ENCODE assay signal across 9 cellular contexts in genomic region chr1:9400425-9401079, GRCh38.
DNase-seq lines count a peak whose midpoint lies in the region; ATAC-seq and FAIRE-seq lines count a peak whose summit lies in the region.
"Had no signal": no experiment of that assay in that cellular context is flagged by ENCODE, and none has a peak within 500 bp of the region (broad histone marks: within the 10 kb centered on the region; RNA-seq: fewer than 3 reads in every experiment).

No MANE protein-coding gene starts in this region.

- no peak overlapping the region for H3K4me3 Mint-ChIP-seq in activated naive CD4-positive, alpha-beta T cell treated with anti-CD3 and anti-CD28 coated beads for 36 hours
- H3K4me3 Mint-ChIP-seq: CD14-positive monocyte had no signal

- FAIRE-seq in urothelium cell line (lab: Jason Lieb, UNC) = no peak

- ATAC-seq in HG02981 (IDR thresholded peaks at IDR 0.05; ENCODE audit: unreplicated experiment) (no peak), GM18868 (IDR thresholded peaks at IDR 0.05; ENCODE audit: unreplicated experiment) (no peak)

- no peaks in the 10 kb centered on the region for H3K36me3 Mint-ChIP-seq in activated naive CD4-positive, alpha-beta T cell treated with anti-CD3 and anti-CD28 coated beads for 36 hours (ENCODE audit: low read depth)
- H3K36me3 Mint-ChIP-seq: CD14-positive monocyte had no signal

- no peak overlapping the region for H3K27ac Mint-ChIP-seq in activated naive CD4-positive, alpha-beta T cell treated with anti-CD3 and anti-CD28 coated beads for 36 hours
- H3K27ac Mint-ChIP-seq: CD14-positive monocyte had no signal

- intact Hi-C loops in activated naive CD4-positive, alpha-beta T cell treated with anti-CD3 and anti-CD28 coated beads for 36 hours (cut with micrococcal nuclease) = no loop called here

- peak; percentile 27 for DNase-seq in activated naive CD4-positive, alpha-beta T cell treated with anti-CD3 and anti-CD28 coated beads for 36 hours
- DNase-seq in activated naive CD4-positive, alpha-beta T cell treated with Interleukin-2 at 50 U/mL for 16 hours = no peak
- peak; percentile 3 for DNase-seq in activated T-cell treated with anti-CD3 and anti-CD28 coated beads for 4 hours
- peak; percentile 31 for DNase-seq in iris pigment epithelial cell (ENCODE audit: low read depth)
- peak; percentile 56 for DNase-seq in urothelium cell line (ENCODE audit: low spot score)
- no peak for DNase-seq in cortex of kidney (lab: John Stamatoyannopoulos, UW)

- H3K27me3 Mint-ChIP-seq in activated naive CD4-positive, alpha-beta T cell treated with anti-CD3 and anti-CD28 coated beads for 36 hours (ENCODE audit: low read depth) = no peaks in the 10 kb centered on the region

- CTCF ChIA-PET in activated naive CD4-positive, alpha-beta T cell treated with anti-CD3 and anti-CD28 coated beads for 36 hours (lab: Charles Lee) = interaction anchor here (1.1 to 1.5 kb wide), 3 partner anchors 9 to 134 kb away, joined by 3 to 6 read pairs (median 3); no protein-coding TSS in a partner anchor

- peaks cover 13% of the 10 kb centered on the region for H3K4me1 Mint-ChIP-seq in activated naive CD4-positive, alpha-beta T cell treated with anti-CD3 and anti-CD28 coated beads for 36 hours (ENCODE audit: low read depth)

- H3K9me3 Mint-ChIP-seq in activated naive CD4-positive, alpha-beta T cell treated with anti-CD3 and anti-CD28 coated beads for 36 hours = no peaks in the 10 kb centered on the region

Comparison
In these comparisons a context has a peak if more than half of its experiments do, and no peak if none do; other contexts are left out.
1. DNase-seq: peak in activated naive CD4-positive, alpha-beta T cell treated with anti-CD3 and anti-CD28 coated beads for 36 hours (single experiment), activated T-cell treated with anti-CD3 and anti-CD28 coated beads for 4 hours (single experiment), iris pigment epithelial cell (single experiment) and urothelium cell line (single experiment); none in activated naive CD4-positive, alpha-beta T cell treated with Interleukin-2 at 50 U/mL for 16 hours (single experiment) and cortex of kidney (single experiment).